Comparison of ENCODE assay signal across 22 cellular contexts in genomic region chr5:9905661-9906060, GRCh38.
DNase-seq lines count a peak whose midpoint lies in the region; ATAC-seq and TF ChIP-seq lines count a peak whose summit lies in the region.
"Had no signal": no experiment of that assay in that cellular context is flagged by ENCODE, and none has a peak within 500 bp of the region (broad histone marks: within the 10 kb centered on the region; RNA-seq: fewer than 3 reads in every experiment).

No MANE protein-coding gene starts in this region.

- H3K27me3 ChIP-seq in left lung, result no peaks in the 10 kb centered on the region
- H3K27me3 ChIP-seq: BE2C; BLaER1 treated with 17β-estradiol and CSF1 and Interleukin-3, amounts not matched to agents 10 nM and 100 nM had no signal

- intact Hi-C loops in left lung (cut with DNase I), result no loop called here

- H3K36me3 ChIP-seq in left lung, result no peaks in the 10 kb centered on the region
- H3K36me3 ChIP-seq: BE2C; BLaER1 treated with 17β-estradiol and CSF1 and Interleukin-3, amounts not matched to agents 10 nM and 100 nM had no signal

- H3K27ac ChIP-seq in left lung, result no peak overlapping the region
- H3K27ac ChIP-seq: A549; BLaER1 treated with 17β-estradiol and CSF1 and Interleukin-3, amounts not matched to agents 10 nM and 100 nM had no signal

- H3K4me1 ChIP-seq in left lung, result no peaks in the 10 kb centered on the region
- H3K4me1 ChIP-seq: A549 had no signal

- no peaks in the 10 kb centered on the region for H3K9me3 ChIP-seq in left lung
- H3K9me3 ChIP-seq: A549, BE2C had no signal

- DNase-seq in amniotic epithelial cell (ENCODE audit: low read depth) (peak; percentile 59), choroid plexus epithelial cell (ENCODE audit: low read depth) (peak; percentile 36), left lung (no peak), NCI-H2171 treated with DMSO at 0.1 percent for 48 hours (lab: John Stamatoyannopoulos, UW) (no peak), LoVo (ENCODE audit: low spot score) (no peak), SKM-1 treated with dmso at 0.1 percent for 144 hours (lab: John Stamatoyannopoulos, UW; ENCODE audit: unreplicated experiment) (no peak)
- DNase-seq: 8988T; ACHN; AML-193; BE2C; CD4-positive, alpha-beta T cell; CD8-positive, alpha-beta memory T cell; DMS 273 treated with DMSO at 0.1 percent for 48 hours; DMS79; EL; GDM1; H9 had no signal

- H3K4me3 ChIP-seq in choroid plexus epithelial cell (ENCODE audit: low read depth, low read length) (no peak overlapping the region), left lung (no peak overlapping the region)
- H3K4me3 ChIP-seq: A549; BLaER1 treated with 17β-estradiol and CSF1 and Interleukin-3, amounts not matched to agents 10 nM and 100 nM; GM12878; GM23338 had no signal

- TF ChIP-seq CTCF in choroid plexus epithelial cell (conservative IDR thresholded peaks at IDR 0.05; ENCODE audit: low read depth, low read length) (no peak), left lung (IDR thresholded peaks at IDR 0.05) (no peak)

- ATAC-seq in left lung, result peak; percentile 50
- ATAC-seq: A549, GM12878, GM23338, HCT116 had no signal

Comparison
In these comparisons a context has a peak if more than half of its experiments do, and no peak if none do; other contexts are left out.
1. DNase-seq: peak in amniotic epithelial cell (single experiment) and choroid plexus epithelial cell (single experiment); none in left lung (0 of 2), NCI-H2171 treated with DMSO at 0.1 percent for 48 hours (single experiment), LoVo (single experiment) and SKM-1 treated with dmso at 0.1 percent for 144 hours (single experiment).